In the genomic region with DNA sequence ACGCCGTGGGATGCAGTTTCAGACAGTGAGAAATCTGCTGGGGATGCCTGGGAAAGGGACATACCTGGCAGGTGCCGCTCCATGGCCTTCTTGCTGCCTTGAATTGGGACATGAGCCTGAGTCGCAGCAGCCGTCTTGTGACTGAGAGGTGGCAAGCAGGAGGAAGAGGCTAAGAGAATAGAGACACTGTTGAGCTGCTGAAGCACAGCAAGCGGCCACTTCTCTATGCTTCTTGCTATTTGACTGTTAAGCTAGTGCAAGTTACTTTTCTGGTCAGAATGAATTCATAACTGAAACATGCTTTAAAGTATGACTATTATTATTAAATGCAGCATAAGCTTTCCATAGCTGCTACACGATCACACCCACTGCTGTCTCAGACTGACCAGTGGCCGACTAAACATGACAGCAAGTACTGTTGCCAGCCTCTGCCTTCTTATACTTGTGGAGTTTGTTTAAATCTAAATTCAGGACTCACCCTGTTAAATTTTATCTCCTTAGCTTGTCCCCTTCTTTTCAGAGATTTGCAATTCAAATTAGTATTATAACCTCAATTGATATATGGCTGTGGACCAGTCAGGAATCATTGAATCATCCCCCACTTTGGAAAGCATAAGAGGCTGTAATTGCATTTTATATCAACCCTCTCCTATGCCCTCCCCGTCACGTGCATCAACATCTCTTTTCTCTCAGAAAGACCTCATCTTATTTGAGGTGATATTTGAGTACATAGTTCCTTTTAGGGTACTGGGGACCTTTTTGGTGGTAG, we compare ENCODE assay signal across 9 cellular contexts. TPM values are rescaled to one million over a fixed set of nuclear protein-coding genes. Genes with fewer than 3 reads are reported as not detected.
DNase-seq lines count a peak whose midpoint lies in the region; ATAC-seq and TF ChIP-seq lines count a peak whose summit lies in the region.
"Had no signal": no experiment of that assay in that cellular context is flagged by ENCODE, and none has a peak within 500 bp of the region (broad histone marks: within the 10 kb centered on the region; RNA-seq: fewer than 3 reads in every experiment).

No MANE protein-coding gene starts in this region.

- no peaks in the 10 kb centered on the region for H3K36me3 ChIP-seq in SK-N-MC (ENCODE audit: insufficient read depth, low read length)

- H3K4me3 ChIP-seq in GM12865 (ENCODE audit: low read depth, low read length), result peak overlapping the region; percentile 38
- H3K4me3 ChIP-seq in SK-N-MC, result peak overlapping the region; percentile 74

- DNase-seq in GM12865 (ENCODE audit: low read depth) (peak; percentile 84), SK-N-MC (ENCODE audit: low read depth, low spot score) (peak; percentile 52), omental fat pad (ENCODE audit: low spot score) (no peak), middle frontal gyrus (ENCODE audit: extremely low spot score, low spot score) (no peak)
- no peak for DNase-seq in activated CD4-positive, alpha-beta T cell treated with anti-CD3 and anti-CD28 coated beads, Interleukin-2, amount 50 U/mL, for 48 hours
- DNase-seq in stimulated activated naive CD4-positive, alpha-beta T cell (lab: John Stamatoyannopoulos, UW), result no peak
- DNase-seq: DMS 273 treated with DMSO at 0.1 percent for 48 hours had no signal

- peak; percentile 48 for ATAC-seq in GM19395 (IDR thresholded peaks at IDR 0.05; ENCODE audit: unreplicated experiment)
- ATAC-seq in HG03025 (IDR thresholded peaks at IDR 0.05; ENCODE audit: low FRiP score, unreplicated experiment), result peak; percentile 66
- ATAC-seq in omental fat pad (ENCODE audit: low FRiP score), result no peak

- peak overlapping the region; percentile 75 for H3K27ac ChIP-seq in SK-N-MC

- no peak overlapping the region for H3K9ac ChIP-seq in SK-N-MC (ENCODE audit: insufficient read length)

- TF ChIP-seq CTCF in GM12865 (IDR thresholded peaks at IDR 0.05; ENCODE audit: insufficient read depth, low read depth, low read length, missing control alignments) (no peak), omental fat pad (IDR thresholded peaks at IDR 0.05) (no peak)

- H3K9me3 ChIP-seq in SK-N-MC (ENCODE audit: low read depth, low read length), result no peaks in the 10 kb centered on the region

RNA-seq across cellular contexts. Expression of gene ACSL1, which starts 24.8 kb away (rescaled TPM):
- total RNA-seq in omental fat pad, result 1,000 to 10,000 TPM in 2 of 4 donors, 100 to 1,000 TPM in 2; 577 to 1,142 (median 917) TPM

Comparison
In these comparisons a context has a peak if more than half of its experiments do, and no peak if none do; other contexts are left out.
1. DNase-seq: peak in GM12865 (single experiment) and SK-N-MC (single experiment); none in omental fat pad (single experiment), middle frontal gyrus (single experiment), activated CD4-positive, alpha-beta T cell treated with anti-CD3 and anti-CD28 coated beads, Interleukin-2, amount 50 U/mL, for 48 hours (0 of 2) and stimulated activated naive CD4-positive, alpha-beta T cell (0 of 6).